32 cellular contexts compared by ENCODE assay signal in genomic region chr5:29460946-29461538, GRCh38.
"Had no signal": no experiment of that assay in that cellular context is flagged by ENCODE, and none has a peak within 500 bp of the region (broad histone marks: within the 10 kb centered on the region; RNA-seq: fewer than 3 reads in every experiment).

No MANE protein-coding gene starts in this region.

- H3K27ac ChIP-seq: adrenal gland, body of pancreas, epithelial cell of prostate, esophagus squamous epithelium, gastroesophageal sphincter, heart right ventricle, WERI-Rb-1 had no signal

- H3K4me3 Mint-ChIP-seq: activated B cell treated with CpG ODN at 0.5 μM for 24 hours; activated CD8-positive, alpha-beta T cell treated with anti-CD3 and anti-CD28 coated beads for 36 hours; activated naive CD4-positive, alpha-beta T cell treated with anti-CD3 and anti-CD28 coated beads for 36 hours; activated naive CD4-positive, alpha-beta T cell treated with anti-CD3 and anti-CD28 coated beads, Interleukin-2, amount 50 U/mL, for 24 hours; activated naive CD8-positive, alpha-beta T cell treated with anti-CD3 and anti-CD28 coated beads for 36 hours; activated naive CD8-positive, alpha-beta T cell treated with anti-CD3 and anti-CD28 coated beads, Interleukin-2, amount 50 U/mL, for 24 hours; activated T-helper 1 cell treated with anti-CD3 and anti-CD28 coated beads, Interleukin-12 subunit alpha, Interleukin-12 subunit beta, Interleukin-2, Interleukin-4 antibody, amounts not matched to agents 30 ng/mL and 10 ng/mL and 1 ng/mL, durations not matched to agents 14 hours and 24 hours and 36 hours; effector memory CD8-positive, alpha-beta T cell; T-helper 1 cell treated with Interleukin-12 subunit alpha and Interleukin-12 subunit beta and Interleukin-4 antibody, amounts not matched to agents 30 μg/mL and 1 μg/mL, for 36 hours had no signal

- H3K9me3 ChIP-seq: adrenal gland, body of pancreas, esophagus squamous epithelium, gastroesophageal sphincter had no signal

- H3K4me1 Mint-ChIP-seq: activated B cell treated with CpG ODN at 0.5 μM for 24 hours; activated naive CD4-positive, alpha-beta T cell treated with anti-CD3 and anti-CD28 coated beads, Interleukin-2, amount 50 U/mL, for 24 hours; activated naive CD8-positive, alpha-beta T cell treated with anti-CD3 and anti-CD28 coated beads for 36 hours; activated naive CD8-positive, alpha-beta T cell treated with anti-CD3 and anti-CD28 coated beads, Interleukin-2, amount 50 U/mL, for 24 hours had no signal

- H3K27me3 ChIP-seq: adrenal gland, body of pancreas, esophagus squamous epithelium, gastroesophageal sphincter, heart right ventricle had no signal

- H3K36me3 Mint-ChIP-seq: activated naive CD4-positive, alpha-beta T cell treated with anti-CD3 and anti-CD28 coated beads, Interleukin-2, amount 50 U/mL, for 24 hours; activated naive CD8-positive, alpha-beta T cell treated with anti-CD3 and anti-CD28 coated beads for 36 hours had no signal

- H3K9me3 Mint-ChIP-seq: activated B cell treated with CpG ODN at 0.5 μM for 24 hours; activated naive CD4-positive, alpha-beta T cell treated with anti-CD3 and anti-CD28 coated beads for 36 hours; activated naive CD4-positive, alpha-beta T cell treated with anti-CD3 and anti-CD28 coated beads, Interleukin-2, amount 50 U/mL, for 24 hours; activated naive CD8-positive, alpha-beta T cell treated with anti-CD3 and anti-CD28 coated beads for 36 hours; activated naive CD8-positive, alpha-beta T cell treated with anti-CD3 and anti-CD28 coated beads, Interleukin-2, amount 50 U/mL, for 24 hours had no signal

- H3K27ac Mint-ChIP-seq: activated B cell treated with CpG ODN at 0.5 μM for 24 hours; activated CD8-positive, alpha-beta T cell treated with anti-CD3 and anti-CD28 coated beads for 36 hours; activated naive CD4-positive, alpha-beta T cell treated with anti-CD3 and anti-CD28 coated beads for 36 hours; activated naive CD4-positive, alpha-beta T cell treated with anti-CD3 and anti-CD28 coated beads, Interleukin-2, amount 50 U/mL, for 24 hours; activated naive CD8-positive, alpha-beta T cell treated with anti-CD3 and anti-CD28 coated beads for 36 hours; activated naive CD8-positive, alpha-beta T cell treated with anti-CD3 and anti-CD28 coated beads, Interleukin-2, amount 50 U/mL, for 24 hours; activated T-helper 1 cell treated with anti-CD3 and anti-CD28 coated beads, Interleukin-12 subunit alpha, Interleukin-12 subunit beta, Interleukin-2, Interleukin-4 antibody, amounts not matched to agents 30 ng/mL and 10 ng/mL and 1 ng/mL, durations not matched to agents 14 hours and 24 hours and 36 hours; activated T-helper 2 cell treated with anti-CD3 and anti-CD28 coated beads, Interferon-gamma antibody, Interleukin-2, Interleukin-4, amounts not matched to agents 10 μg/mL and 5 μg/mL and 100 μg/mL, durations not matched to agents 14 hours and 24 hours and 36 hours; effector memory CD8-positive, alpha-beta T cell; T-helper 1 cell treated with Interleukin-12 subunit alpha and Interleukin-12 subunit beta and Interleukin-4 antibody, amounts not matched to agents 30 μg/mL and 1 μg/mL, for 36 hours had no signal

- H3K36me3 ChIP-seq: adrenal gland, esophagus squamous epithelium, gastroesophageal sphincter, heart right ventricle, WERI-Rb-1 had no signal

- DNase-seq: activated B cell treated with CpG ODN at 0.5 μM for 24 hours; activated CD4-positive, alpha-beta T cell treated with anti-CD3 and anti-CD28 coated beads for 48 hours; activated CD4-positive, alpha-beta T cell treated with anti-CD3 and anti-CD28 coated beads, Interleukin-2, amount 50 U/mL, for 1 hour; activated CD4-positive, alpha-beta T cell treated with anti-CD3 and anti-CD28 coated beads, Interleukin-2, amount 50 U/mL, for 48 hours; activated CD8-positive, alpha-beta memory T cell treated with anti-CD3 and anti-CD28 coated beads for 24 hours; activated CD8-positive, alpha-beta T cell treated with anti-CD3 and anti-CD28 coated beads for 36 hours; activated effector memory CD4-positive, alpha-beta T cell treated with anti-CD3 and anti-CD28 coated beads, Interleukin-2, amount 50 U/mL, for 16 hours; activated naive CD4-positive, alpha-beta T cell treated with anti-CD3 and anti-CD28 coated beads for 36 hours; activated naive CD8-positive, alpha-beta T cell treated with anti-CD3 and anti-CD28 coated beads for 36 hours; activated naive CD8-positive, alpha-beta T cell treated with anti-CD3 and anti-CD28 coated beads, Interleukin-2, amount 50 U/mL, for 24 hours; activated T-cell treated with anti-CD3 and anti-CD28 coated beads, Interleukin-2, amount 50 U/mL, for 1 hour; activated T-cell treated with anti-CD3 and anti-CD28 coated beads, Interleukin-2, amount 50 U/mL, for 48 hours; adrenal gland; amygdala; aorta; body of pancreas; caudate nucleus; cortex of kidney; dermis blood vessel endothelial cell; effector CD4-positive, alpha-beta T cell; effector memory CD8-positive, alpha-beta T cell; esophagus squamous epithelium; foreskin melanocyte; heart right ventricle; T1000; WERI-Rb-1 had no signal

- H3K4me3 ChIP-seq: adrenal gland, body of pancreas, esophagus squamous epithelium, gastroesophageal sphincter, heart right ventricle had no signal

- H3K27me3 Mint-ChIP-seq: activated B cell treated with CpG ODN at 0.5 μM for 24 hours; activated CD8-positive, alpha-beta T cell treated with anti-CD3 and anti-CD28 coated beads for 36 hours; activated naive CD4-positive, alpha-beta T cell treated with anti-CD3 and anti-CD28 coated beads, Interleukin-2, amount 50 U/mL, for 24 hours; activated naive CD8-positive, alpha-beta T cell treated with anti-CD3 and anti-CD28 coated beads for 36 hours; activated naive CD8-positive, alpha-beta T cell treated with anti-CD3 and anti-CD28 coated beads, Interleukin-2, amount 50 U/mL, for 24 hours; effector memory CD8-positive, alpha-beta T cell had no signal

- H3K4me1 ChIP-seq: adrenal gland, body of pancreas, esophagus squamous epithelium, gastroesophageal sphincter, heart right ventricle had no signal
